ENCODE assay signal across 1 cellular context in the genomic region with DNA sequence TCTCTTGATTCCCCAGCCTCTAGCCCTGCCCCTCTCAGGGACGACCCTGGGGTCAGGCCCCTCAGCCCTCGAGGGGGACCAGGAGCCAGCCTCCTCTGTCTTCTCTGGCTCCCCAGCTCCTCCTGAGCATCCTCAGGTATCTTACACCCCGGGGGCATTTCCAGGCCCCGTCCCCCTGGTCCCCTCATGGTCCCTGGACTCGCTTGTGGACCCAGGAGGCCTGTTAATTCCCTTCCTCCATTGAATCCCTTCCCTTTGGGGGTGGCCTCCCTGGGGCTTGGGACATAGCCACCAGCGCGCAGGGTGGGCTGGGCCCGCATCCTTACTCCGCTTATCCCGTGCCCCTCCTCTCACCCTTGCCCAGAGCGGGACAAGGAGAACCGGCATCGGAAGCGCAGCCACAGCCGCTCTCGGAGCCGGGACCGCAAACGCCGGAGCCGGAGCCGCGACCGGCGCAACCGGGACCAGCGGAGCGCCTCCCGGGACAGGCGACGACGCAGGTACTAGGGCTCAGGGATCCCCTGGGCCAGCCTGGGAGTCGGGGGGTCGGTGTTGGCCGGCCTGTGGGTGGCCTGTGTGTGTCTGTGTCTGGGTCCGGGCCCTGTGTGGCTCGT.
TF ChIP-seq lines count a peak whose summit lies in the region.

No MANE protein-coding gene starts in this region.

TF ChIP-seq in GM23338, 12 proteins besides CTCF, POLR2A, EP300 and RAD21:
- TF ChIP-seq, protein P1, sequence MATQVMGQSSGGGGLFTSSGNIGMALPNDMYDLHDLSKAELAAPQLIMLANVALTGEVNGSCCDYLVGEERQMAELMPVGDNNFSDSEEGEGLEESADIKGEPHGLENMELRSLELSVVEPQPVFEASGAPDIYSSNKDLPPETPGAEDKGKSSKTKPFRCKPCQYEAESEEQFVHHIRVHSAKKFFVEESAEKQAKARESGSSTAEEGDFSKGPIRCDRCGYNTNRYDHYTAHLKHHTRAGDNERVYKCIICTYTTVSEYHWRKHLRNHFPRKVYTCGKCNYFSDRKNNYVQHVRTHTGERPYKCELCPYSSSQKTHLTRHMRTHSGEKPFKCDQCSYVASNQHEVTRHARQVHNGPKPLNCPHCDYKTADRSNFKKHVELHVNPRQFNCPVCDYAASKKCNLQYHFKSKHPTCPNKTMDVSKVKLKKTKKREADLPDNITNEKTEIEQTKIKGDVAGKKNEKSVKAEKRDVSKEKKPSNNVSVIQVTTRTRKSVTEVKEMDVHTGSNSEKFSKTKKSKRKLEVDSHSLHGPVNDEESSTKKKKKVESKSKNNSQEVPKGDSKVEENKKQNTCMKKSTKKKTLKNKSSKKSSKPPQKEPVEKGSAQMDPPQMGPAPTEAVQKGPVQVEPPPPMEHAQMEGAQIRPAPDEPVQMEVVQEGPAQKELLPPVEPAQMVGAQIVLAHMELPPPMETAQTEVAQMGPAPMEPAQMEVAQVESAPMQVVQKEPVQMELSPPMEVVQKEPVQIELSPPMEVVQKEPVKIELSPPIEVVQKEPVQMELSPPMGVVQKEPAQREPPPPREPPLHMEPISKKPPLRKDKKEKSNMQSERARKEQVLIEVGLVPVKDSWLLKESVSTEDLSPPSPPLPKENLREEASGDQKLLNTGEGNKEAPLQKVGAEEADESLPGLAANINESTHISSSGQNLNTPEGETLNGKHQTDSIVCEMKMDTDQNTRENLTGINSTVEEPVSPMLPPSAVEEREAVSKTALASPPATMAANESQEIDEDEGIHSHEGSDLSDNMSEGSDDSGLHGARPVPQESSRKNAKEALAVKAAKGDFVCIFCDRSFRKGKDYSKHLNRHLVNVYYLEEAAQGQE (IDR thresholded peaks at IDR 0.05; ENCODE audit: unreplicated experiment) = no peak
- no peak for TF ChIP-seq STAT1 (IDR thresholded peaks at IDR 0.05; ENCODE audit: unreplicated experiment)
- TF ChIP-seq ZNF114 (CRISPR knock-in tag; IDR thresholded peaks at IDR 0.05) = no peak
- no peak for TF ChIP-seq CREB1 (CRISPR knock-in tag; IDR thresholded peaks at IDR 0.05; ENCODE audit: low read depth)
- no peak for TF ChIP-seq POLR2AphosphoS5 (IDR thresholded peaks at IDR 0.05; ENCODE audit: low read depth)
- TF ChIP-seq, protein P2, sequence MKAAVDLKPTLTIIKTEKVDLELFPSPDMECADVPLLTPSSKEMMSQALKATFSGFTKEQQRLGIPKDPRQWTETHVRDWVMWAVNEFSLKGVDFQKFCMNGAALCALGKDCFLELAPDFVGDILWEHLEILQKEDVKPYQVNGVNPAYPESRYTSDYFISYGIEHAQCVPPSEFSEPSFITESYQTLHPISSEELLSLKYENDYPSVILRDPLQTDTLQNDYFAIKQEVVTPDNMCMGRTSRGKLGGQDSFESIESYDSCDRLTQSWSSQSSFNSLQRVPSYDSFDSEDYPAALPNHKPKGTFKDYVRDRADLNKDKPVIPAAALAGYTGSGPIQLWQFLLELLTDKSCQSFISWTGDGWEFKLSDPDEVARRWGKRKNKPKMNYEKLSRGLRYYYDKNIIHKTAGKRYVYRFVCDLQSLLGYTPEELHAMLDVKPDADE (IDR thresholded peaks at IDR 0.05) = no peak
- TF ChIP-seq EZH2phosphoT487 (IDR thresholded peaks at IDR 0.05; ENCODE audit: unreplicated experiment) = no peak
- no peak for TF ChIP-seq NANOG (IDR thresholded peaks at IDR 0.05; ENCODE audit: borderline replicate concordance)
- no peak for TF ChIP-seq ZNF331 (CRISPR knock-in tag; IDR thresholded peaks at IDR 0.05; ENCODE audit: low read depth)
- no peak for TF ChIP-seq JUNB (IDR thresholded peaks at IDR 0.05; ENCODE audit: unreplicated experiment)
- TF ChIP-seq, protein P3, sequence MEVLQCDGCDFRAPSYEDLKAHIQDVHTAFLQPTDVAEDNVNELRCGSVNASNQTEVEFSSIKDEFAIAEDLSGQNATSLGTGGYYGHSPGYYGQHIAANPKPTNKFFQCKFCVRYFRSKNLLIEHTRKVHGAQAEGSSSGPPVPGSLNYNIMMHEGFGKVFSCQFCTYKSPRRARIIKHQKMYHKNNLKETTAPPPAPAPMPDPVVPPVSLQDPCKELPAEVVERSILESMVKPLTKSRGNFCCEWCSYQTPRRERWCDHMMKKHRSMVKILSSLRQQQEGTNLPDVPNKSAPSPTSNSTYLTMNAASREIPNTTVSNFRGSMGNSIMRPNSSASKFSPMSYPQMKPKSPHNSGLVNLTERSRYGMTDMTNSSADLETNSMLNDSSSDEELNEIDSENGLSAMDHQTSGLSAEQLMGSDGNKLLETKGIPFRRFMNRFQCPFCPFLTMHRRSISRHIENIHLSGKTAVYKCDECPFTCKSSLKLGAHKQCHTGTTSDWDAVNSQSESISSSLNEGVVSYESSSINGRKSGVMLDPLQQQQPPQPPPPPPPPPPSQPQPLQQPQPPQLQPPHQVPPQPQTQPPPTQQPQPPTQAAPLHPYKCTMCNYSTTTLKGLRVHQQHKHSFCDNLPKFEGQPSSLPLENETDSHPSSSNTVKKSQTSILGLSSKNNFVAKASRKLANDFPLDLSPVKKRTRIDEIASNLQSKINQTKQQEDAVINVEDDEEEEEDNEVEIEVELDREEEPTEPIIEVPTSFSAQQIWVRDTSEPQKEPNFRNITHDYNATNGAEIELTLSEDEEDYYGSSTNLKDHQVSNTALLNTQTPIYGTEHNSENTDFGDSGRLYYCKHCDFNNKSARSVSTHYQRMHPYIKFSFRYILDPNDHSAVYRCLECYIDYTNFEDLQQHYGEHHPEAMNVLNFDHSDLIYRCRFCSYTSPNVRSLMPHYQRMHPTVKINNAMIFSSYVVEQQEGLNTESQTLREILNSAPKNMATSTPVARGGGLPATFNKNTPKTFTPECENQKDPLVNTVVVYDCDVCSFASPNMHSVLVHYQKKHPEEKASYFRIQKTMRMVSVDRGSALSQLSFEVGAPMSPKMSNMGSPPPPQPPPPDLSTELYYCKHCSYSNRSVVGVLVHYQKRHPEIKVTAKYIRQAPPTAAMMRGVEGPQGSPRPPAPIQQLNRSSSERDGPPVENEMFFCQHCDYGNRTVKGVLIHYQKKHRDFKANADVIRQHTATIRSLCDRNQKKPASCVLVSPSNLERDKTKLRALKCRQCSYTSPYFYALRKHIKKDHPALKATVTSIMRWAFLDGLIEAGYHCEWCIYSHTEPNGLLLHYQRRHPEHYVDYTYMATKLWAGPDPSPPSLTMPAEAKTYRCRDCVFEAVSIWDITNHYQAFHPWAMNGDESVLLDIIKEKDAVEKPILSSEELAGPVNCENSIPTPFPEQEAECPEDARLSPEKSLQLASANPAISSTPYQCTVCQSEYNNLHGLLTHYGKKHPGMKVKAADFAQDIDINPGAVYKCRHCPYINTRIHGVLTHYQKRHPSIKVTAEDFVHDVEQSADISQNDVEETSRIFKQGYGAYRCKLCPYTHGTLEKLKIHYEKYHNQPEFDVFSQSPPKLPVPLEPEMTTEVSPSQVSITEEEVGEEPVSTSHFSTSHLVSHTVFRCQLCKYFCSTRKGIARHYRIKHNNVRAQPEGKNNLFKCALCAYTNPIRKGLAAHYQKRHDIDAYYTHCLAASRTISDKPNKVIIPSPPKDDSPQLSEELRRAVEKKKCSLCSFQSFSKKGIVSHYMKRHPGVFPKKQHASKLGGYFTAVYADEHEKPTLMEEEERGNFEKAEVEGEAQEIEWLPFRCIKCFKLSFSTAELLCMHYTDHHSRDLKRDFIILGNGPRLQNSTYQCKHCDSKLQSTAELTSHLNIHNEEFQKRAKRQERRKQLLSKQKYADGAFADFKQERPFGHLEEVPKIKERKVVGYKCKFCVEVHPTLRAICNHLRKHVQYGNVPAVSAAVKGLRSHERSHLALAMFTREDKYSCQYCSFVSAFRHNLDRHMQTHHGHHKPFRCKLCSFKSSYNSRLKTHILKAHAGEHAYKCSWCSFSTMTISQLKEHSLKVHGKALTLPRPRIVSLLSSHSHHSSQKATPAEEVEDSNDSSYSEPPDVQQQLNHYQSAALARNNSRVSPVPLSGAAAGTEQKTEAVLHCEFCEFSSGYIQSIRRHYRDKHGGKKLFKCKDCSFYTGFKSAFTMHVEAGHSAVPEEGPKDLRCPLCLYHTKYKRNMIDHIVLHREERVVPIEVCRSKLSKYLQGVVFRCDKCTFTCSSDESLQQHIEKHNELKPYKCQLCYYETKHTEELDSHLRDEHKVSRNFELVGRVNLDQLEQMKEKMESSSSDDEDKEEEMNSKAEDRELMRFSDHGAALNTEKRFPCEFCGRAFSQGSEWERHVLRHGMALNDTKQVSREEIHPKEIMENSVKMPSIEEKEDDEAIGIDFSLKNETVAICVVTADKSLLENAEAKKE (CRISPR knock-in tag; IDR thresholded peaks at IDR 0.05) = no peak
- no peak for TF ChIP-seq EZH2 (IDR thresholded peaks at IDR 0.05; ENCODE audit: low read depth, unreplicated experiment)
